Comparison of ENCODE assay signal across 23 cellular contexts in genomic region chr3:15660055-15660940, GRCh38.
"Had no signal": no experiment of that assay in that cellular context is flagged by ENCODE, and none has a peak within 500 bp of the region (broad histone marks: within the 10 kb centered on the region; RNA-seq: fewer than 3 reads in every experiment).

No MANE protein-coding gene starts in this region.

- ATAC-seq: activated CD4-positive, CD25-positive, alpha-beta regulatory T cell treated with anti-CD3 and anti-CD28 coated beads, Interleukin-2, amount 50 U/mL, for 24 hours; activated CD8-positive, alpha-beta T cell treated with anti-CD3 and anti-CD28 coated beads, Interleukin-2, amount 10 ng/mL, durations not matched to agents 7 days and 5 days; body of pancreas; gastroesophageal sphincter; heart right ventricle; left ventricle myocardium superior; mucosa of descending colon; pancreas; stimulated activated effector memory CD8-positive, alpha-beta T cell treated with anti-CD3 and anti-CD28 coated beads, Interleukin-12 subunit alpha, Interleukin-12 subunit beta, amount 100 ng/mL, for 72 hours had no signal

- H3K27ac ChIP-seq: body of pancreas, gastroesophageal sphincter, heart right ventricle, neural progenitor cell, pancreas, sigmoid colon, thoracic aorta had no signal

- H3K27me3 ChIP-seq: body of pancreas, gastroesophageal sphincter, heart right ventricle, neural progenitor cell, pancreas, sigmoid colon had no signal

- H3K4me3 ChIP-seq: body of pancreas, gastroesophageal sphincter, heart right ventricle, mucosa of descending colon, neural progenitor cell, pancreas, sigmoid colon, thoracic aorta had no signal

- H3K9ac ChIP-seq: neural progenitor cell had no signal

- H3K9me3 ChIP-seq: pancreas had no signal

- DNase-seq: activated CD4-positive, alpha-beta T cell treated with anti-CD3 and anti-CD28 coated beads, Interleukin-2, amount 10 ng/mL, durations not matched to agents 7 days and 5 days; activated CD8-positive, alpha-beta T cell treated with anti-CD3 and anti-CD28 coated beads, Interleukin-2, amount 10 ng/mL, durations not matched to agents 7 days and 5 days; activated naive CD4-positive, alpha-beta T cell treated with Interleukin-2 at 50 U/mL for 16 hours; activated naive CD8-positive, alpha-beta T cell treated with anti-CD3 and anti-CD28 coated beads, Interleukin-2, amount 10 ng/mL, durations not matched to agents 7 days and 5 days; activated T-cell treated with anti-CD3 and anti-CD28 coated beads, Interleukin-2, amount 50 U/mL, for 24 hours; amygdala; body of pancreas; central memory CD4-positive, alpha-beta T cell; cortex of kidney; heart right ventricle; immature natural killer cell; kidney glomerular epithelial cell; left ventricle myocardium superior; mucosa of descending colon; naive B cell; pancreas; sigmoid colon; stimulated activated CD4-positive, alpha-beta T cell treated with anti-CD3 and anti-CD28 coated beads, Interleukin-4, amount 100 ng/mL, for 24 hours had no signal

- FAIRE-seq: pancreas had no signal

- H3K36me3 ChIP-seq: gastroesophageal sphincter, heart right ventricle, neural progenitor cell, pancreas, sigmoid colon, thoracic aorta had no signal

- H2AFZ ChIP-seq: neural progenitor cell had no signal

- H3K4me1 ChIP-seq: body of pancreas, heart right ventricle, pancreas had no signal

- H3K4me2 ChIP-seq: neural progenitor cell had no signal
